Comparison of ENCODE assay signal across 13 cellular contexts in genomic region chr9:124840300-124840833, GRCh38. TPM values are rescaled to one million over a fixed set of nuclear protein-coding genes. Genes with fewer than 3 reads are reported as not detected.
DNase-seq lines count a peak whose midpoint lies in the region; ATAC-seq and TF ChIP-seq lines count a peak whose summit lies in the region.
"Had no signal": no experiment of that assay in that cellular context is flagged by ENCODE, and none has a peak within 500 bp of the region (broad histone marks: within the 10 kb centered on the region; RNA-seq: fewer than 3 reads in every experiment).

No MANE protein-coding gene starts in this region.

- H3K4me3 ChIP-seq in OCI-LY1 (ENCODE audit: low read depth, low read length, poor library complexity, severe bottlenecking) = no peak overlapping the region
- H3K4me3 ChIP-seq in epithelial cell of proximal tubule (ENCODE audit: low read depth, low read length) = no peak overlapping the region
- no peak overlapping the region for H3K4me3 ChIP-seq in skeletal muscle cell (ENCODE audit: low read depth, low read length)

- no peaks in the 10 kb centered on the region for H4K20me1 ChIP-seq in OCI-LY1 (ENCODE audit: insufficient read depth, low read length)

- H3K27me3 ChIP-seq in OCI-LY1 (ENCODE audit: insufficient read depth, low read length) = no peaks in the 10 kb centered on the region

- H3K4me1 ChIP-seq in OCI-LY1 (ENCODE audit: insufficient read depth, low read length, severe bottlenecking) = peaks cover 12% of the 10 kb centered on the region

- H2AFZ ChIP-seq in OCI-LY1 (ENCODE audit: low read length) = no peak overlapping the region

- peak overlapping the region; percentile 44 for H3K4me2 ChIP-seq in OCI-LY1 (ENCODE audit: low read length)

- H3F3A ChIP-seq in OCI-LY1 (ENCODE audit: insufficient read depth, low read length) = no peaks in the 10 kb centered on the region

- no peaks in the 10 kb centered on the region for H3K36me3 ChIP-seq in OCI-LY1 (ENCODE audit: insufficient read depth, low read length)

- DNase-seq in epithelial cell of proximal tubule (ENCODE audit: low read depth) (no peak), skeletal muscle cell (ENCODE audit: low read depth) (peak; percentile 67), Ammon's horn (ENCODE audit: low spot score) (no peak)
- DNase-seq in activated T-cell treated with anti-CD3 and anti-CD28 coated beads, Interleukin-2, amount 50 U/mL, for 48 hours = no peak
- DNase-seq: activated B cell treated with CpG ODN at 0.5 μM for 24 hours; activated effector memory CD4-positive, alpha-beta T cell treated with Interleukin-2 at 50 U/mL for 16 hours; effector CD4-positive, alpha-beta T cell had no signal

- no peaks in the 10 kb centered on the region for H3K9me2 ChIP-seq in OCI-LY1 (ENCODE audit: low read depth, low read length)

- TF ChIP-seq CTCF in GM12874 (IDR thresholded peaks at IDR 0.05; ENCODE audit: insufficient read depth, low read depth, low read length) (peak; percentile 46), OCI-LY1 (IDR thresholded peaks at IDR 0.05; ENCODE audit: low read length) (peak; percentile 84), epithelial cell of proximal tubule (conservative IDR thresholded peaks at IDR 0.05; ENCODE audit: low read depth, low read length) (peak; percentile 39)

- H3K27ac ChIP-seq in OCI-LY1 (ENCODE audit: low read depth, low read length, poor library complexity, severe bottlenecking) = no peak overlapping the region

- H3K79me2 ChIP-seq in OCI-LY1 (ENCODE audit: insufficient read depth, low read length) = no peaks in the 10 kb centered on the region

- no peak for ATAC-seq in HG03025 (IDR thresholded peaks at IDR 0.05; ENCODE audit: low FRiP score, unreplicated experiment)

- no peak overlapping the region for H3K9ac ChIP-seq in OCI-LY1 (ENCODE audit: low read length)

- H3K9me3 ChIP-seq in OCI-LY1 (ENCODE audit: low read length) = no peaks in the 10 kb centered on the region

RNA-seq across cellular contexts. Expression of gene WDR38, which starts 12.9 kb away (rescaled TPM):
- total RNA-seq in epithelial cell of proximal tubule = not detected in 2 replicates
- total RNA-seq: activated B cell treated with CpG ODN at 0.5 μM for 24 hours, HT-29, NCI-H460, renal cortical epithelial cell had no signal

RNA-seq across cellular contexts. Expression of gene RPL35, which starts 21.4 kb away (rescaled TPM):
- total RNA-seq in epithelial cell of proximal tubule = 2,998 and 3,916 TPM in 2 replicates

RNA-seq across cellular contexts. Expression of gene ARPC5L, which starts 21.6 kb away (rescaled TPM):
- total RNA-seq in epithelial cell of proximal tubule = 53.3 and 55.5 TPM in 2 replicates
